Comparison of ENCODE assay signal across 5 cellular contexts in genomic region chr7:148676291-148676690, GRCh38.
"Had no signal": no experiment of that assay in that cellular context is flagged by ENCODE, and none has a peak within 500 bp of the region (broad histone marks: within the 10 kb centered on the region; RNA-seq: fewer than 3 reads in every experiment).

No MANE protein-coding gene starts in this region.

- H3K4me3 Mint-ChIP-seq: H9 had no signal

- H3K27ac Mint-ChIP-seq: H9 had no signal

- DNase-seq: GOT3, H9, HCEC 1CT, IMR-90 had no signal

- H3K4me3 ChIP-seq: K562 had no signal
